9 cellular contexts compared by ENCODE assay signal in the genomic region with DNA sequence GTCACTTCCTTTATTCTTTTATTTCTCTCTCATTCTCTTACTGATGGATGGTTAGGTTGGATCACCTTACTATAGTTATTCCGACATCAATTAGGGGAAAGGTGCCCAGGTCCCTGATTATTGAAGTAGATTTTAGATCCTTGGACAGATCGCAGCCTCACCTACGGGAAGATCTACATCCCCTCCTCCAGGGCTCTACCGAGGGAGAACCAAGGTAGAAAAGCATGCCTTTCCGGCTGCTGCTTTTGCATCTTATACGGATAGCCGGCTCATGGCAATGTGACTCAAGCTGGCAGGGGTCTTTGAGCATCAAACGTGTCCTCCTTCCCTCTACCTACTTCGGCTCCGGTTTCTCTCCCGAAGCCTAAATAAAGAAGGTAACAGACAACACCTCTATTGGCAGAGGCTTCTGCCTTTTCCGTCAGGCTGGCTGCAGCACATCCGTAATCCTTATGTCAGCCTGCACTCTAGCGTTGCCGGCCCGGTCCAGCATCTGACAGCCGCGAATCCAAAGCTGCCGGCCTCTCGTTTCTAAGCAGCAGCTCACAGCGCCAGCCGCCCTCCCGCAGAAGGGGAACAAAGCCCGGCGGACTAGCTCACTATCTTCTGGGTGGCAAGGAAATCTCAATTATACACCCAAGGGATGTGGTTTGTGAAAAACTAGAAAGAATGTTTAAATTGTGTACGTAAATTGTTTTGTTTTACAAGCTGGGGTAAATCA. TPM values are rescaled to one million over a fixed set of nuclear protein-coding genes. Genes with fewer than 3 reads are reported as not detected.
DNase-seq lines count a peak whose midpoint lies in the region; ATAC-seq and TF ChIP-seq lines count a peak whose summit lies in the region.
"Had no signal": no experiment of that assay in that cellular context is flagged by ENCODE, and none has a peak within 500 bp of the region (broad histone marks: within the 10 kb centered on the region; RNA-seq: fewer than 3 reads in every experiment).

No MANE protein-coding gene starts in this region.

- H3K4me2 ChIP-seq in GM23248 (ENCODE audit: unreplicated experiment) = peak overlapping the region; percentile 56

- peaks cover 15% of the 10 kb centered on the region for H3K4me1 Mint-ChIP-seq in nephron

- no peak overlapping the region for H3K9ac ChIP-seq in GM23248

- in situ Hi-C loops in GM23248 (cut with MboI) = no loop called here

- H3K27ac ChIP-seq in GM23248 (no peak overlapping the region), Peyer's patch (no peak overlapping the region)

- H3K27ac Mint-ChIP-seq in nephron = no peak overlapping the region

- TF ChIP-seq POLR2A in Peyer's patch (IDR thresholded peaks at IDR 0.05) = no peak

- TF ChIP-seq CTCF in AG09309 (IDR thresholded peaks at IDR 0.05; ENCODE audit: control insufficient read depth, insufficient read depth, low read depth, low read length, missing control alignments) = peak; percentile 78
- TF ChIP-seq CTCF in Peyer's patch (IDR thresholded peaks at IDR 0.05) = no peak
- TF ChIP-seq CTCF in fibroblast of pulmonary artery (IDR thresholded peaks at IDR 0.05; ENCODE audit: low read length, missing control alignments) = peak; percentile 24
- peak; percentile 64 to 77 (median 68) for TF ChIP-seq CTCF in nephron (IDR thresholded peaks at IDR 0.05; ENCODE audit: unreplicated experiment in 3 of 3)

- H3F3A ChIP-seq in GM23248 (ENCODE audit: insufficient read depth) = peaks cover 11% of the 10 kb centered on the region

- DNase-seq in AG09309 (ENCODE audit: low read depth) (peak; percentile 14), GM23248 (peak; percentile 79), Peyer's patch (peak in 2 of 3 donors; percentile 48 to 52), fibroblast of pulmonary artery (ENCODE audit: low read depth) (peak; percentile 24), NCI-H446 treated with DMSO at 0.1 percent for 48 hours (lab: John Stamatoyannopoulos, UW) (no peak)

- H3K27me3 Mint-ChIP-seq in nephron (ENCODE audit: low read depth) = peaks cover 70% of the 10 kb centered on the region

- H2AFZ ChIP-seq in GM23248 = no peak overlapping the region

- 4 to 7% methylated on average over 26 of the region's 26 CpGs for WGBS in GM23248 (ENCODE audit: low coverage in 1 of 2, low lambda C conversion rate in 2 of 2, missing lambda C conversion rate in 2 of 2), 2 experiments

- H3K9me3 ChIP-seq in GM23248 (ENCODE audit: low read depth) = no peaks in the 10 kb centered on the region
- H3K9me3 ChIP-seq in Peyer's patch = no peaks in the 10 kb centered on the region

- H3K27me3 ChIP-seq in GM23248 (replicated peaks; ENCODE audit: insufficient read depth) (peaks cover 43% of the 10 kb centered on the region), Peyer's patch (no peaks in the 10 kb centered on the region)

- no peaks in the 10 kb centered on the region for H3K9me2 ChIP-seq in GM23248 (ENCODE audit: insufficient read depth)

- H3K36me3 Mint-ChIP-seq in nephron (ENCODE audit: low read depth) = no peaks in the 10 kb centered on the region

- H3K36me3 ChIP-seq in GM23248 (ENCODE audit: low read depth) (no peaks in the 10 kb centered on the region), Peyer's patch (no peaks in the 10 kb centered on the region)

- H3K9me3 Mint-ChIP-seq in nephron = no peaks in the 10 kb centered on the region

- peak overlapping the region; percentile 3 for H3K4me3 ChIP-seq in AG09309 (ENCODE audit: control insufficient read depth, low read depth, low read length)
- peak overlapping the region; percentile 26 for H3K4me3 ChIP-seq in GM23248
- H3K4me3 ChIP-seq in Peyer's patch = no peak overlapping the region
- H3K4me3 ChIP-seq in fibroblast of pulmonary artery (replicated peaks; ENCODE audit: low read depth, low read length) = no peak overlapping the region

- peaks cover 16% of the 10 kb centered on the region for H3K4me1 ChIP-seq in GM23248 (ENCODE audit: insufficient read depth)
- no peaks in the 10 kb centered on the region for H3K4me1 ChIP-seq in Peyer's patch

- no peaks in the 10 kb centered on the region for H4K20me1 ChIP-seq in GM23248 (ENCODE audit: insufficient read depth)

- peak overlapping the region in 1 of 3 experiments; percentile 38 for H3K4me3 Mint-ChIP-seq in nephron

- no peaks in the 10 kb centered on the region for H3K79me2 ChIP-seq in GM23248 (ENCODE audit: insufficient read depth)

- ATAC-seq in GM21526 (IDR thresholded peaks at IDR 0.05; ENCODE audit: low FRiP score, unreplicated experiment) = no peak
- no peak for ATAC-seq in HG02678 (IDR thresholded peaks at IDR 0.05; ENCODE audit: unreplicated experiment)

RNA-seq across cellular contexts. Expression of gene IRX6, which starts 46.9 kb away (rescaled TPM):
- total RNA-seq in GM23248 (2014; rRNA removed; shearing (Covaris generic)) = not detected in 2 replicates
- not detected in 2 replicates for polyA plus RNA-seq in GM23248 (2016; fragmentation: Nextera tagmentation; extraction: Ambion mirVana)
- total RNA-seq in Peyer's patch = 1 to 10 TPM in 1 of 4 donors, under 1 TPM in 1, not detected in 2; 0.57 to 3.5 TPM
- total RNA-seq: urinary bladder had no signal

Comparison
In these comparisons a context has a peak if more than half of its experiments do, and no peak if none do; other contexts are left out.
1. H3K4me3 ChIP-seq: peak in AG09309 (single experiment) and GM23248 (single experiment); none in Peyer's patch (0 of 4) and fibroblast of pulmonary artery (single experiment).
2. CTCF ChIP-seq: peak in AG09309 (single experiment), fibroblast of pulmonary artery (single experiment) and nephron (3 of 3); none in Peyer's patch (0 of 6).